Comparison of ENCODE assay signal across 9 cellular contexts in genomic region chr10:132160866-132161655, GRCh38. TPM values are rescaled to one million over a fixed set of nuclear protein-coding genes. Genes with fewer than 3 reads are reported as not detected.
DNase-seq lines count a peak whose midpoint lies in the region; ATAC-seq and TF ChIP-seq lines count a peak whose summit lies in the region.
"Not testable (repeated sequence)": the region's sequence is repeated elsewhere in the genome, so short reads cannot be mapped to it uniquely, and the experiment has no call there.
"Had no signal": no experiment of that assay in that cellular context is flagged by ENCODE, and none has a peak within 500 bp of the region (broad histone marks: within the 10 kb centered on the region; RNA-seq: fewer than 3 reads in every experiment).

No MANE protein-coding gene starts in this region.

- not testable (repeated sequence) for H3K9me3 ChIP-seq in CD4-positive, CD25-positive, alpha-beta regulatory T cell (ENCODE audit: control insufficient read depth in 2 of 2, low read length in 2 of 2)

- H3K4me3 ChIP-seq in CD4-positive, CD25-positive, alpha-beta regulatory T cell (ENCODE audit: low read depth, low read length) = not testable (repeated sequence)

- not testable (repeated sequence) for TF ChIP-seq CTCF in activated CD8-positive, alpha-beta T cell treated with anti-CD3 and anti-CD28 coated beads for 36 hours (IDR thresholded peaks at IDR 0.05)

- intact Hi-C loops in activated CD8-positive, alpha-beta T cell treated with anti-CD3 and anti-CD28 coated beads for 36 hours (cut with micrococcal nuclease) = not testable (repeated sequence)
- intact Hi-C loops in activated naive CD4-positive, alpha-beta T cell treated with anti-CD3 and anti-CD28 coated beads for 36 hours (cut with micrococcal nuclease) = loop anchor here (10.0 kb wide), 1 partner anchor 64 kb away; no protein-coding TSS in a partner anchor

- H3K4me1 ChIP-seq in CD4-positive, CD25-positive, alpha-beta regulatory T cell (ENCODE audit: control insufficient read depth, insufficient read depth, low read length, poor library complexity, severe bottlenecking) = peaks cover 16% of the 10 kb centered on the region

- peak overlapping the region in 1 of 3 donors; percentile 35 for H3K27ac Mint-ChIP-seq in CD4-positive, CD25-positive, alpha-beta regulatory T cell
- H3K27ac Mint-ChIP-seq in activated CD8-positive, alpha-beta T cell treated with anti-CD3 and anti-CD28 coated beads for 36 hours = peak overlapping the region; percentile 83
- peak overlapping the region; percentile 70 for H3K27ac Mint-ChIP-seq in activated naive CD4-positive, alpha-beta T cell treated with anti-CD3 and anti-CD28 coated beads for 36 hours
- peak overlapping the region in 8 of 10 donors; percentile 72 to 100 (median 90) for H3K27ac Mint-ChIP-seq in naive thymus-derived CD8-positive, alpha-beta T cell

- DNase-seq in CD4-positive, CD25-positive, alpha-beta regulatory T cell = peak in 2 of 3 donors; percentile 31 to 32
- DNase-seq in T follicular helper cell (ENCODE audit: low read depth) (peak; percentile 27), T-helper 9 cell (peak; percentile 23)
- DNase-seq in activated CD8-positive, alpha-beta T cell treated with anti-CD3 and anti-CD28 coated beads for 36 hours = peak; percentile 61
- peak; percentile 56 for DNase-seq in activated naive CD4-positive, alpha-beta T cell treated with anti-CD3 and anti-CD28 coated beads for 36 hours
- DNase-seq in effector CD8-positive, alpha-beta T cell (lab: John Stamatoyannopoulos, UW) = peak; percentile 9
- DNase-seq in naive thymus-derived CD8-positive, alpha-beta T cell = peak in 7 of 10 donors; percentile 28 to 87 (median 59)
- peak in 5 of 6 experiments; percentile 39 to 74 (median 61) for DNase-seq in stimulated activated naive CD4-positive, alpha-beta T cell (lab: John Stamatoyannopoulos, UW)

- not testable (repeated sequence) for H3K36me3 ChIP-seq in CD4-positive, CD25-positive, alpha-beta regulatory T cell (ENCODE audit: control insufficient read depth, insufficient read depth, low read length)

- peak overlapping the region; percentile 63 for H3K27ac ChIP-seq in CD4-positive, CD25-positive, alpha-beta regulatory T cell (ENCODE audit: insufficient read depth, low read length, poor library complexity, severe bottlenecking)

- not testable (repeated sequence) for H3K27me3 Mint-ChIP-seq in CD4-positive, CD25-positive, alpha-beta regulatory T cell; activated CD8-positive, alpha-beta T cell treated with anti-CD3 and anti-CD28 coated beads for 36 hours; activated naive CD4-positive, alpha-beta T cell treated with anti-CD3 and anti-CD28 coated beads for 36 hours (ENCODE audit: low read depth); naive thymus-derived CD8-positive, alpha-beta T cell

- ATAC-seq in CD4-positive, CD25-positive, alpha-beta regulatory T cell (ENCODE audit: low read depth in 2 of 2); activated CD8-positive, alpha-beta T cell treated with anti-CD3 and anti-CD28 coated beads for 36 hours; naive thymus-derived CD8-positive, alpha-beta T cell: not testable (repeated sequence)

- CTCF ChIA-PET in activated CD8-positive, alpha-beta T cell treated with anti-CD3 and anti-CD28 coated beads for 36 hours (lab: Charles Lee); activated naive CD4-positive, alpha-beta T cell treated with anti-CD3 and anti-CD28 coated beads for 36 hours (lab: Charles Lee): not testable (repeated sequence)

- H3K9me3 Mint-ChIP-seq in CD4-positive, CD25-positive, alpha-beta regulatory T cell; activated CD8-positive, alpha-beta T cell treated with anti-CD3 and anti-CD28 coated beads for 36 hours; activated naive CD4-positive, alpha-beta T cell treated with anti-CD3 and anti-CD28 coated beads for 36 hours: not testable (repeated sequence)
- H3K9me3 Mint-ChIP-seq in naive thymus-derived CD8-positive, alpha-beta T cell = peaks cover 0 to 30% (median 0%) of the 10 kb centered on the region in 9 donors

- not testable (repeated sequence) for H3K4me3 Mint-ChIP-seq in CD4-positive, CD25-positive, alpha-beta regulatory T cell; activated CD8-positive, alpha-beta T cell treated with anti-CD3 and anti-CD28 coated beads for 36 hours; activated naive CD4-positive, alpha-beta T cell treated with anti-CD3 and anti-CD28 coated beads for 36 hours
- peak overlapping the region in 3 of 10 donors; percentile 33 to 63 (median 54) for H3K4me3 Mint-ChIP-seq in naive thymus-derived CD8-positive, alpha-beta T cell

- not testable (repeated sequence) for H3K36me3 Mint-ChIP-seq in CD4-positive, CD25-positive, alpha-beta regulatory T cell; activated CD8-positive, alpha-beta T cell treated with anti-CD3 and anti-CD28 coated beads for 36 hours (ENCODE audit: low read depth); activated naive CD4-positive, alpha-beta T cell treated with anti-CD3 and anti-CD28 coated beads for 36 hours (ENCODE audit: low read depth); naive thymus-derived CD8-positive, alpha-beta T cell

- POLR2A ChIA-PET in activated CD8-positive, alpha-beta T cell treated with anti-CD3 and anti-CD28 coated beads for 36 hours (lab: Charles Lee) = interaction anchor here (0.6 kb wide), 1 partner anchor 1975 kb away, joined by 4 read pairs; no protein-coding TSS in a partner anchor
- POLR2A ChIA-PET in naive thymus-derived CD8-positive, alpha-beta T cell (lab: Charles Lee) = not testable (repeated sequence)

- peaks cover 0 to 33% (median 7%) of the 10 kb centered on the region in 4 donors for H3K4me1 Mint-ChIP-seq in CD4-positive, CD25-positive, alpha-beta regulatory T cell
- H3K4me1 Mint-ChIP-seq in activated CD8-positive, alpha-beta T cell treated with anti-CD3 and anti-CD28 coated beads for 36 hours (ENCODE audit: low read depth) = peaks cover 27% of the 10 kb centered on the region
- peaks cover 34% of the 10 kb centered on the region for H3K4me1 Mint-ChIP-seq in activated naive CD4-positive, alpha-beta T cell treated with anti-CD3 and anti-CD28 coated beads for 36 hours (ENCODE audit: low read depth)
- peaks cover 13 to 38% (median 28%) of the 10 kb centered on the region in 4 donors for H3K4me1 Mint-ChIP-seq in naive thymus-derived CD8-positive, alpha-beta T cell

- H3K27me3 ChIP-seq in CD4-positive, CD25-positive, alpha-beta regulatory T cell (ENCODE audit: control insufficient read depth, insufficient read depth, low read length) = not testable (repeated sequence)

RNA-seq across cellular contexts. Expression of gene DPYSL4, which starts 25.7 kb away (rescaled TPM):
- total RNA-seq in CD4-positive, CD25-positive, alpha-beta regulatory T cell = 1.2 TPM
- polyA plus RNA-seq in CD4-positive, CD25-positive, alpha-beta regulatory T cell = 1 to 10 TPM in 1 of 4 donors, not detected in 3; 1.9 TPM
- total RNA-seq in activated CD8-positive, alpha-beta T cell treated with anti-CD3 and anti-CD28 coated beads for 36 hours = 10 to 100 TPM; 20.9 to 23.2 TPM
- total RNA-seq in activated naive CD4-positive, alpha-beta T cell treated with anti-CD3 and anti-CD28 coated beads for 36 hours = 10 to 100 TPM; 10.8 to 14.1 TPM
- total RNA-seq in naive thymus-derived CD8-positive, alpha-beta T cell = 1 to 10 TPM; 1.2 to 1.3 TPM
- polyA plus RNA-seq in naive thymus-derived CD8-positive, alpha-beta T cell = 10 to 100 TPM in 1 of 3 donors, under 1 TPM in 1, not detected in 1; 0.31 to 11.2 TPM
- polyA plus RNA-seq: IgD-negative memory B cell had no signal

Comparison
In these comparisons a context has a peak if more than half of its experiments do, and no peak if none do; other contexts are left out.
1. DNase-seq: peak in every context shown above with its lines; median percentile 61 in activated CD8-positive, alpha-beta T cell treated with anti-CD3 and anti-CD28 coated beads for 36 hours; 61 in stimulated activated naive CD4-positive, alpha-beta T cell; 59 in naive thymus-derived CD8-positive, alpha-beta T cell; 56 in activated naive CD4-positive, alpha-beta T cell treated with anti-CD3 and anti-CD28 coated beads for 36 hours; 32 in CD4-positive, CD25-positive, alpha-beta regulatory T cell; 27 in T follicular helper cell; 23 in T-helper 9 cell; 9 in effector CD8-positive, alpha-beta T cell.